Comparison of ENCODE assay signal across 14 cellular contexts in the genomic region with DNA sequence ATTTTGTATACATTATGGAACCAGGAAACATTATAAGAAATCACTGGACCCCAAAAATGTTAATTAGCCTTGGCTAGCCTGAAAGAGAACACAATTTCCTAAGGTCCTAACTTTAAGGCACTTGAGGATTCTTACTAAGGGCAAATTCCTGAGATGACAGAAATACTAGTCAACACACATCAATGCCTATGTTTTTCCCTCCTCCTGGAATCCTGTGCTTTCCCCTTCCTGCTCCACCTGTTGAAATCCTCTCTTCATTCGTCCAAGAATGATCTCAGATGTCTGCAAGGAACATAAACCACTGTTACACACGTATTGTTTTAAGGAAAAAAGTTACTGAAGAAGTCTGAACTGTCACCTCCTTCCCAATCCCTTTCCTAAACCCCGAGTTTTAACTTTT. TPM values are rescaled to one million over a fixed set of nuclear protein-coding genes. Genes with fewer than 3 reads are reported as not detected.
DNase-seq lines count a peak whose midpoint lies in the region; ATAC-seq, FAIRE-seq and TF ChIP-seq lines count a peak whose summit lies in the region.
"Had no signal": no experiment of that assay in that cellular context is flagged by ENCODE, and none has a peak within 500 bp of the region (broad histone marks: within the 10 kb centered on the region; RNA-seq: fewer than 3 reads in every experiment).

No MANE protein-coding gene starts in this region.

- intact Hi-C loops in activated naive CD4-positive, alpha-beta T cell treated with anti-CD3 and anti-CD28 coated beads for 36 hours (cut with micrococcal nuclease) = no loop called here
- intact Hi-C loops in posterior cingulate gyrus (cut with DNase I) = no loop called here

- H3K36me3 Mint-ChIP-seq in activated naive CD4-positive, alpha-beta T cell treated with anti-CD3 and anti-CD28 coated beads, Interleukin-2, amount 50 U/mL, for 72 hours = peaks cover 0 to 49% of the 10 kb centered on the region in 2 donors
- H3K36me3 Mint-ChIP-seq in activated naive CD4-positive, alpha-beta T cell treated with anti-CD3 and anti-CD28 coated beads for 36 hours (ENCODE audit: low read depth) = peaks cover 3% of the 10 kb centered on the region

- CTCF ChIA-PET in activated naive CD4-positive, alpha-beta T cell treated with anti-CD3 and anti-CD28 coated beads for 36 hours (lab: Charles Lee) = interaction anchor here (1.0 kb wide), 1 partner anchor 10 kb away, joined by 3 read pairs; no protein-coding TSS in a partner anchor

- H3K27ac ChIP-seq in SJCRH30 = peak overlapping the region; percentile 98
- H3K27ac ChIP-seq: epithelial cell of prostate, parathyroid adenoma, tibial artery had no signal

- peaks cover 4 to 13% of the 10 kb centered on the region in 2 donors for H3K9me3 Mint-ChIP-seq in activated naive CD4-positive, alpha-beta T cell treated with anti-CD3 and anti-CD28 coated beads, Interleukin-2, amount 50 U/mL, for 72 hours
- no peaks in the 10 kb centered on the region for H3K9me3 Mint-ChIP-seq in activated naive CD4-positive, alpha-beta T cell treated with anti-CD3 and anti-CD28 coated beads for 36 hours

- H3K4me1 ChIP-seq in SJCRH30 = peaks cover 50% of the 10 kb centered on the region
- H3K4me1 ChIP-seq: parathyroid adenoma, tibial artery had no signal

- no peaks in the 10 kb centered on the region for H3K27me3 Mint-ChIP-seq in activated naive CD4-positive, alpha-beta T cell treated with anti-CD3 and anti-CD28 coated beads for 36 hours (ENCODE audit: low read depth)

- no peaks in the 10 kb centered on the region for H3K36me3 ChIP-seq in SJCRH30
- H3K36me3 ChIP-seq: MG63, tibial artery had no signal

- 0 out of 2 replicates have a peak overlapping the region, but pooled peaks have one; percentile 0 for H3K4me3 ChIP-seq in SJCRH30
- no peak overlapping the region for H3K4me3 ChIP-seq in foreskin fibroblast (ENCODE audit: low read depth in 1 of 2, low read length in 2 of 2)
- H3K4me3 ChIP-seq: MG63, tibial artery had no signal

- no peak for TF ChIP-seq CTCF in foreskin fibroblast (IDR thresholded peaks at IDR 0.05; ENCODE audit: low read depth, low read length)

- H3K9me3 ChIP-seq in SJCRH30 (replicated peaks) = no peaks in the 10 kb centered on the region
- H3K9me3 ChIP-seq: MG63, tibial artery had no signal

- TF ChIP-seq POLR2A in erythroblast (IDR thresholded peaks at IDR 0.05; ENCODE audit: low read length) = no peak

- peak overlapping the region; percentile 31 to 75 for H3K27ac Mint-ChIP-seq in activated naive CD4-positive, alpha-beta T cell treated with anti-CD3 and anti-CD28 coated beads, Interleukin-2, amount 50 U/mL, for 72 hours
- H3K27ac Mint-ChIP-seq in activated naive CD4-positive, alpha-beta T cell treated with anti-CD3 and anti-CD28 coated beads for 36 hours = no peak overlapping the region

- peaks cover 38% of the 10 kb centered on the region for H3K4me1 Mint-ChIP-seq in activated naive CD4-positive, alpha-beta T cell treated with anti-CD3 and anti-CD28 coated beads for 36 hours (ENCODE audit: low read depth)

- no peak for FAIRE-seq in urothelium cell line (lab: Jason Lieb, UNC)

- ATAC-seq in activated naive CD4-positive, alpha-beta T cell treated with anti-CD3 and anti-CD28 coated beads, Interleukin-2, amount 50 U/mL, for 72 hours = no peak

- no peak for DNase-seq in activated naive CD4-positive, alpha-beta T cell treated with anti-CD3 and anti-CD28 coated beads, Interleukin-2, amount 50 U/mL, for 72 hours (ENCODE audit: low spot score in 2 of 2)
- no peak for DNase-seq in activated naive CD4-positive, alpha-beta T cell treated with anti-CD3 and anti-CD28 coated beads for 36 hours
- DNase-seq in SJCRH30 (peak; percentile 61 to 79), foreskin fibroblast (peak; percentile 5 to 45), urothelium cell line (ENCODE audit: low spot score) (peak; percentile 45), posterior cingulate gyrus (no peak), H4 (ENCODE audit: low spot score) (no peak), erythroblast (lab: John Stamatoyannopoulos, UW) (no peak)
- DNase-seq: activated CD4-positive, alpha-beta T cell treated with anti-CD3 and anti-CD28 coated beads for 1 hour; activated effector memory CD4-positive, alpha-beta T cell treated with Interleukin-2 at 50 U/mL for 16 hours; MG63; tibial artery had no signal

- no peaks in the 10 kb centered on the region for H3K27me3 ChIP-seq in SJCRH30
- H3K27me3 ChIP-seq: MG63 had no signal

- no peak overlapping the region for H3K4me3 Mint-ChIP-seq in activated naive CD4-positive, alpha-beta T cell treated with anti-CD3 and anti-CD28 coated beads for 36 hours

RNA-seq across cellular contexts. Expression of a gene that starts 21.2 kb away (rescaled TPM):
- total RNA-seq in activated naive CD4-positive, alpha-beta T cell treated with anti-CD3 and anti-CD28 coated beads, Interleukin-2, amount 50 U/mL, for 72 hours = 100 to 1,000 TPM; 138 to 180 TPM
- total RNA-seq in activated naive CD4-positive, alpha-beta T cell treated with anti-CD3 and anti-CD28 coated beads for 36 hours = 100 to 1,000 TPM; 161 to 177 TPM
- total RNA-seq in SJCRH30 (2014; rRNA removed; shearing (Covaris generic)) = 141 and 149 TPM in 2 replicates
- total RNA-seq in H4 (2014; rRNA removed; shearing (Covaris generic)) = 94.4 and 100 TPM in 2 replicates

Comparison
In these comparisons a context has a peak if more than half of its experiments do, and no peak if none do; other contexts are left out.
1. DNase-seq: peak in SJCRH30 (2 of 2), foreskin fibroblast (2 of 2) and urothelium cell line (single experiment); none in activated naive CD4-positive, alpha-beta T cell treated with anti-CD3 and anti-CD28 coated beads, Interleukin-2, amount 50 U/mL, for 72 hours (0 of 2), activated naive CD4-positive, alpha-beta T cell treated with anti-CD3 and anti-CD28 coated beads for 36 hours (single experiment), posterior cingulate gyrus (0 of 10), H4 (single experiment) and erythroblast (0 of 2).